In the genomic region with DNA sequence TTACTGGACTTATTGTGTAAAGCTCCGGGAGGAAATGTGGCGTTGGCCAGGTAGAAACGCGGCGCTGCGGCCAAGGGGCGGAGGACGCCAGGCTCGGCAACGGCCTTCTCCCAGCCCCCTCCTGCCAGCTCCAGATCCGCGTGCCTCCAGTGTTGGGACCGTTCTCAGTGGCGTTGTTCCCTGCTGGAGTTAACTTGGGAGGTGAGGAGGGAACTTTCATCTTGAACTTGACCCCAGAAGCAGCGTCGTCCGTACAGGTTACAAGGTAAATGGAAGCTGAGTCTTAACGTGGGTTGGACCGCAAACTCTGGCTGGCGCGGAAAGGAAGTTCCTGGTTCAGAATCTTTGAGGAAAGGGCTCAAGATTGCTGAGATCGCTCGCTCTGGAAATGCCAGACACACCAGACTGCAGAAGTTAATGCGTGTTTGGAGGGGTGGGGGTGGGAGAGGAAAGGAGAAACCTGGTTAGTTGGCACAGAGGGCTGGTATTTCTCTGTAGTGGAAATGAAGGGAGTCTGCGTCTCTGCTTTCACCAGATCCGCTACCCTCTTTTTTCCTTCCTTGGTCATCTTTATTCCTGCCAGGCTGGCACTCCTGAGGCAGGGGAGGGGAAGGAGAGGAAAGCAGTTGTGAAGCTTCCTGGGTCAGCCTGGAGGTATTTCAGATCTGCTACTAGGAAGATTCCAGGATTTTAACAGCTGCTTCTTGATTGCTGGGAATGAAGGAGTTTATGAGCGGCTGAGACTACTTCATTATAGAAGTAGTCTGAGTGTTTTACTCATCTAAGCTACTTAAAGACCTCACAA, we compare ENCODE assay signal across 8 cellular contexts. TPM values are rescaled to one million over a fixed set of nuclear protein-coding genes. Genes with fewer than 3 reads are reported as not detected.
DNase-seq lines count a peak whose midpoint lies in the region; ATAC-seq and TF ChIP-seq lines count a peak whose summit lies in the region.

No MANE protein-coding gene starts in this region.

- CTCF ChIA-PET in HCT116 (lab: Charles Lee), result interaction anchor here (0.8 kb wide), 1 partner anchor 11 kb away, joined by 4 read pairs; no protein-coding TSS in a partner anchor
- CTCF ChIA-PET in activated CD8-positive, alpha-beta T cell treated with anti-CD3 and anti-CD28 coated beads, Interleukin-2, amount 10 ng/mL, durations not matched to agents 7 days and 5 days (lab: Charles Lee), result interaction anchor here (0.7 kb wide), 1 partner anchor 1355 kb away, joined by 3 read pairs; no protein-coding TSS in a partner anchor

- TF ChIP-seq POLR2A in HCT116 (IDR thresholded peaks at IDR 0.05; ENCODE audit: borderline replicate concordance, extremely low read depth, insufficient read depth, insufficient read length), result no peak

- intact Hi-C loops in HCT116 (cut with micrococcal nuclease) (no loop called here), head of caudate nucleus (cut with DNase I) (loop anchor here (5.0 to 10.0 kb wide), 2 partner anchors 65 to 147 kb away; no protein-coding TSS in a partner anchor)

- H3K4me1 Mint-ChIP-seq in activated CD8-positive, alpha-beta T cell treated with anti-CD3 and anti-CD28 coated beads, Interleukin-2, amount 10 ng/mL, durations not matched to agents 7 days and 5 days (ENCODE audit: low read depth), result peaks cover 14% of the 10 kb centered on the region

- H3K4me1 ChIP-seq in HCT116 (ENCODE audit: control insufficient read depth in 1 of 2, insufficient read depth in 2 of 2, low read length in 2 of 2), result peaks cover 9 to 38% of the 10 kb centered on the region in 2 experiments; a peak in 3 of 4 replicates

- peak; percentile 25 for ATAC-seq in HCT116
- ATAC-seq in activated CD8-positive, alpha-beta T cell treated with anti-CD3 and anti-CD28 coated beads, Interleukin-2, amount 10 ng/mL, durations not matched to agents 7 days and 5 days, result no peak
- no peak for ATAC-seq in HG02884 (IDR thresholded peaks at IDR 0.05; ENCODE audit: unreplicated experiment)

- no peaks in the 10 kb centered on the region for H3K27me3 ChIP-seq in HCT116 (ENCODE audit: insufficient read depth, low read length)

- H2AFZ ChIP-seq in HCT116 (ENCODE audit: low read depth, low read length, poor library complexity, severe bottlenecking), result peak overlapping the region; percentile 62

- DNase-seq in AG20443 (ENCODE audit: low spot score), result peak; percentile 45
- DNase-seq in HCT116 (ENCODE audit: low read depth, low spot score), result no peak
- DNase-seq in activated CD8-positive, alpha-beta T cell treated with anti-CD3 and anti-CD28 coated beads, Interleukin-2, amount 10 ng/mL, durations not matched to agents 7 days and 5 days, result no peak
- peak in 37 of 42 donors; percentile 10 to 70 (median 43) for DNase-seq in head of caudate nucleus
- peak in 33 of 56 donors; percentile 11 to 61 (median 32) for DNase-seq in nucleus accumbens (lab: John Stamatoyannopoulos, UW)
- DNase-seq in AG08395 (ENCODE audit: low spot score), result no peak
- DNase-seq in SHP77 treated with DMSO at 0.1 percent for 48 hours (lab: John Stamatoyannopoulos, UW), result no peak

- no peaks in the 10 kb centered on the region for H3K9me3 ChIP-seq in HCT116 (ENCODE audit: control insufficient read depth in 1 of 2, insufficient read depth in 1 of 2, low read depth in 1 of 2, low read length in 2 of 2)

- RAD21 ChIA-PET in HCT116 (lab: Charles Lee; ENCODE audit: low non-redundant PET in 1 of 2, low total read pairs in 2 of 2, uncharacterized antibody in 2 of 2, unreplicated experiment in 2 of 2), result interaction anchor here in 1 of 2 experiments (0.6 to 0.7 kb wide), 2 partner anchors 18 to 149 kb away, joined by 3 to 4 read pairs; no protein-coding TSS in a partner anchor

- peak overlapping the region; percentile 94 for H3K4me2 ChIP-seq in HCT116 (ENCODE audit: low read length)

- H3K27ac Mint-ChIP-seq in activated CD8-positive, alpha-beta T cell treated with anti-CD3 and anti-CD28 coated beads, Interleukin-2, amount 10 ng/mL, durations not matched to agents 7 days and 5 days, result no peak overlapping the region

- peak overlapping the region; percentile 73 for H3K4me3 Mint-ChIP-seq in activated CD8-positive, alpha-beta T cell treated with anti-CD3 and anti-CD28 coated beads, Interleukin-2, amount 10 ng/mL, durations not matched to agents 7 days and 5 days

- H3K36me3 ChIP-seq in HCT116 (ENCODE audit: control insufficient read depth in 1 of 2, insufficient read depth in 2 of 2, low read length in 2 of 2), result no peaks in the 10 kb centered on the region

- no peak for TF ChIP-seq CTCF in HCT116 (IDR thresholded peaks at IDR 0.05 in 2 of 3, conservative IDR thresholded peaks at IDR 0.05 in 1 of 3; ENCODE audit: borderline replicate concordance in 1 of 3, insufficient read depth in 1 of 3, low read depth in 2 of 3, low read length in 2 of 3)

- POLR2A ChIA-PET in HCT116 (lab: Charles Lee), result interaction anchor here (0.6 kb wide), 1 partner anchor 16 kb away, joined by 3 read pairs; no protein-coding TSS in a partner anchor
- POLR2A ChIA-PET in activated CD8-positive, alpha-beta T cell treated with anti-CD3 and anti-CD28 coated beads, Interleukin-2, amount 10 ng/mL, durations not matched to agents 7 days and 5 days (lab: Charles Lee), result no interaction called here

- H3K9ac ChIP-seq in HCT116 (ENCODE audit: low read length), result peak overlapping the region; percentile 71

- H3K36me3 Mint-ChIP-seq in activated CD8-positive, alpha-beta T cell treated with anti-CD3 and anti-CD28 coated beads, Interleukin-2, amount 10 ng/mL, durations not matched to agents 7 days and 5 days (ENCODE audit: low read depth), result no peaks in the 10 kb centered on the region

- H3K27ac ChIP-seq in HCT116 (ENCODE audit: low read depth, low read length), result peak overlapping the region; percentile 67

- no peaks in the 10 kb centered on the region for H3K9me3 Mint-ChIP-seq in activated CD8-positive, alpha-beta T cell treated with anti-CD3 and anti-CD28 coated beads, Interleukin-2, amount 10 ng/mL, durations not matched to agents 7 days and 5 days (ENCODE audit: insufficient read depth)

- H4K20me1 ChIP-seq in HCT116 (ENCODE audit: insufficient read depth), result no peaks in the 10 kb centered on the region

- no peaks in the 10 kb centered on the region for H3K9me2 ChIP-seq in HCT116 (ENCODE audit: insufficient read depth)

- H3K27me3 Mint-ChIP-seq in activated CD8-positive, alpha-beta T cell treated with anti-CD3 and anti-CD28 coated beads, Interleukin-2, amount 10 ng/mL, durations not matched to agents 7 days and 5 days (ENCODE audit: low read depth), result peaks cover 61% of the 10 kb centered on the region

- H3K79me2 ChIP-seq in HCT116 (ENCODE audit: insufficient read depth, low read length), result peaks cover 52% of the 10 kb centered on the region

- TF ChIP-seq RAD21 in HCT116 (IDR thresholded peaks at IDR 0.05; ENCODE audit: low read depth), result no peak

- TSS peak; percentile 36 for BruUV-seq in HCT116 (replicated peaks; lab: Mats Ljungman, UMichigan)

- peak overlapping the region; percentile 77 to 88 for H3K4me3 ChIP-seq in HCT116 (replicated peaks in 1 of 2; ENCODE audit: low read depth in 1 of 2, low read length in 2 of 2)

TF ChIP-seq in HCT116, 20 proteins besides CTCF, POLR2A, EP300 and RAD21:
- TF ChIP-seq FOSL1 (IDR thresholded peaks at IDR 0.05; ENCODE audit: low read depth), result no peak
- TF ChIP-seq, protein P1, sequence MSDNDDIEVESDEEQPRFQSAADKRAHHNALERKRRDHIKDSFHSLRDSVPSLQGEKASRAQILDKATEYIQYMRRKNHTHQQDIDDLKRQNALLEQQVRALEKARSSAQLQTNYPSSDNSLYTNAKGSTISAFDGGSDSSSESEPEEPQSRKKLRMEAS (IDR thresholded peaks at IDR 0.05), result peak; percentile 49; the same call in 1 of the 2 replicates

RNA-seq across cellular contexts. Expression of gene TANC1, which starts 1.5 kb away (rescaled TPM):
- total RNA-seq in HCT116 (2021; ENCODE audit: unreplicated experiment), result 15.1 TPM
- polyA plus RNA-seq in HCT116 (2012), result 6.3 and 6.6 TPM in 2 replicates
- under 1 TPM; 0.37 to 0.55 TPM for total RNA-seq in activated CD8-positive, alpha-beta T cell treated with anti-CD3 and anti-CD28 coated beads, Interleukin-2, amount 10 ng/mL, durations not matched to agents 7 days and 5 days

Comparison
In these comparisons a context has a peak if more than half of its experiments do, and no peak if none do; other contexts are left out.
1. DNase-seq: peak in AG20443 (single experiment), head of caudate nucleus (37 of 42) and nucleus accumbens (33 of 56); none in HCT116 (single experiment), activated CD8-positive, alpha-beta T cell treated with anti-CD3 and anti-CD28 coated beads, Interleukin-2, amount 10 ng/mL, durations not matched to agents 7 days and 5 days (single experiment), AG08395 (single experiment) and SHP77 treated with DMSO at 0.1 percent for 48 hours (single experiment).
2. RNA of gene TANC1, which starts 1.5 kb away (total RNA-seq): 15.1 TPM in HCT116 (single experiment); 0.37 to 0.55 TPM in activated CD8-positive, alpha-beta T cell treated with anti-CD3 and anti-CD28 coated beads, Interleukin-2, amount 10 ng/mL, durations not matched to agents 7 days and 5 days; every median in the first group is over 10 times any median in the second.